ENCODE assay signal across 8 cellular contexts in the genomic region with DNA sequence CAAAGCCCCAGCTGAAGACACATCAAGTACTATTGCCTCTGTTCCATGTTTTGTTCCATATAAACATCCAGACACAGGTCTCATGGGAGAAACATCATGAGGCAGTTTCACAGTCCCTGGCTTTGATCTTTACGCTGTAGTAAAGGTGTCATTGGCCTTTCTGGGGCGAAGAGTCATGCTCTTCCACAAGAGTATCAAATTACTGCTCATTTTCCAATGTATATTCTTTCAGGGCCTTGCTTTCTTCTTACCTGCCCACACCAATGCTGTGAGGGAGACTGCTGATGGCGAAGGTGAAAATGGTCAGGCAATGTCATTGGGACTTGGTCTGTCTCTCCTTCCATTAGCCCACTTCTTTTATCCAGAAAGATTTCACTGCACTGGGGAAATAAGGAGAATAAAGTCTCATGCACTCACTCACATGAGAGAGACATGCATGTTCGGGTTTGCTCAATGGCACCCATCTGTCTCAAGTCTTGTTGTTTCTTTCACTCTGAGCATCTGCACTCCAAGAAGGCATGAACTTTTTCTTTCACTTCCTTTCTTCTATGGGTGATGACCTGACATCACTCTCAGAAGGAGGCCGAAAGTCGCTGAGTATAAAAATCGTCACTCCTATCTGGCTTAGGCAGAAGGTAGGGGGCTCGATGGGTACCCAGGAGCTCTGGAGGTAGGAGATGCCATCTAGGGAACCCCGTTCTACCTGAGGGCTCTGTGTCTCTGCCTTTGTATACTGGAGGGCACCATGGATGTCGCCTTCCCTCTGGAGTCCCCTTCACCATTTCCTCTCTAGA. TPM values are rescaled to one million over a fixed set of nuclear protein-coding genes. Genes with fewer than 3 reads are reported as not detected.
DNase-seq lines count a peak whose midpoint lies in the region; ATAC-seq and TF ChIP-seq lines count a peak whose summit lies in the region.

No MANE protein-coding gene starts in this region.

- peak overlapping the region; percentile 75 to 90 (median 83) for H3K27ac ChIP-seq in Peyer's patch
- peak overlapping the region; percentile 91 for H3K27ac ChIP-seq in layer of hippocampus (ENCODE audit: low read depth, low read length)
- H3K27ac ChIP-seq in thyroid gland = peak overlapping the region in 2 of 3 donors; percentile 81

- H3K27ac Mint-ChIP-seq in activated naive CD4-positive, alpha-beta T cell treated with anti-CD3 and anti-CD28 coated beads for 36 hours = no peak overlapping the region

- peak overlapping the region; percentile 62 to 85 (median 72) for H3K4me3 ChIP-seq in Peyer's patch
- H3K4me3 ChIP-seq in thyroid gland (replicated peaks in 1 of 3) = no peak overlapping the region

- H3K36me3 ChIP-seq in Peyer's patch (peaks cover 0 to under 1% (median 0%) of the 10 kb centered on the region in 3 donors), thyroid gland (no peaks in the 10 kb centered on the region)

- no peaks in the 10 kb centered on the region for H3K36me3 Mint-ChIP-seq in activated naive CD4-positive, alpha-beta T cell treated with anti-CD3 and anti-CD28 coated beads for 36 hours (ENCODE audit: low read depth)

- CTCF ChIA-PET in activated naive CD4-positive, alpha-beta T cell treated with anti-CD3 and anti-CD28 coated beads for 36 hours (lab: Charles Lee) = no interaction called here

- peaks cover 15% of the 10 kb centered on the region for H3K27me3 Mint-ChIP-seq in activated naive CD4-positive, alpha-beta T cell treated with anti-CD3 and anti-CD28 coated beads for 36 hours (ENCODE audit: low read depth)

- H3K27me3 ChIP-seq in Peyer's patch = no peaks in the 10 kb centered on the region
- no peaks in the 10 kb centered on the region for H3K27me3 ChIP-seq in layer of hippocampus (ENCODE audit: control insufficient read depth, insufficient read depth, low read length)
- H3K27me3 ChIP-seq in thyroid gland = no peaks in the 10 kb centered on the region

- H3K4me1 ChIP-seq in Peyer's patch (peaks cover 0 to 34% (median 4%) of the 10 kb centered on the region in 4 donors), thyroid gland (peaks cover 20 to 25% of the 10 kb centered on the region in 2 donors)

- intact Hi-C loops in activated naive CD4-positive, alpha-beta T cell treated with anti-CD3 and anti-CD28 coated beads for 36 hours (cut with micrococcal nuclease) = loop anchor here (2.0 to 10.0 kb wide), 5 partner anchors 61 to 558 kb away; partner anchors contain the start of genes ACYP1, ERG28, IFT43 and TGFB3
- intact Hi-C loops in thyroid gland (cut with DNase I) = no loop called here

- H3K9me3 ChIP-seq in Peyer's patch (no peaks in the 10 kb centered on the region), thyroid gland (no peaks in the 10 kb centered on the region)

- 97 to 99% methylated on average over 10 of the region's 10 CpGs for WGBS in thyroid gland, 2 donors

- TF ChIP-seq CTCF in Peyer's patch (IDR thresholded peaks at IDR 0.05) (no peak), thyroid gland (IDR thresholded peaks at IDR 0.05) (no peak)

- H3K4me1 Mint-ChIP-seq in activated naive CD4-positive, alpha-beta T cell treated with anti-CD3 and anti-CD28 coated beads for 36 hours (ENCODE audit: low read depth) = peaks cover 23% of the 10 kb centered on the region

- TF ChIP-seq POLR2A in Peyer's patch (IDR thresholded peaks at IDR 0.05) (no peak), thyroid gland (IDR thresholded peaks at IDR 0.05) (no peak)

- H3K9me3 Mint-ChIP-seq in activated naive CD4-positive, alpha-beta T cell treated with anti-CD3 and anti-CD28 coated beads for 36 hours = peaks cover 4% of the 10 kb centered on the region

- DNase-seq in activated naive CD4-positive, alpha-beta T cell treated with anti-CD3 and anti-CD28 coated beads for 36 hours = peak; percentile 41
- DNase-seq in activated naive CD4-positive, alpha-beta T cell (lab: John Stamatoyannopoulos, UW) = no peak
- peak in 2 of 3 donors; percentile 61 for DNase-seq in Peyer's patch
- no peak for DNase-seq in thyroid gland
- DNase-seq in COLO668 (lab: John Stamatoyannopoulos, UW; ENCODE audit: unreplicated experiment) = no peak
- DNase-seq in Kasumi-1 (lab: John Stamatoyannopoulos, UW) = no peak

- ATAC-seq in HG02852 (IDR thresholded peaks at IDR 0.05; ENCODE audit: unreplicated experiment) = peak; percentile 60

- H3K4me3 Mint-ChIP-seq in activated naive CD4-positive, alpha-beta T cell treated with anti-CD3 and anti-CD28 coated beads for 36 hours = peak overlapping the region; percentile 58

RNA-seq across cellular contexts. Expression of gene JDP2, which starts 1.3 kb away (rescaled TPM):
- 1 to 10 TPM; 2.8 to 3.2 TPM for total RNA-seq in activated naive CD4-positive, alpha-beta T cell treated with anti-CD3 and anti-CD28 coated beads for 36 hours
- total RNA-seq in Peyer's patch (100 to 1,000 TPM in 1 of 4 donors, 10 to 100 TPM in 3; 56.7 to 111 (median 67.2) TPM), thyroid gland (10 to 100 TPM; 24.2 to 54.6 (median 36.3) TPM)

Comparison
In these comparisons a context has a peak if more than half of its experiments do, and no peak if none do; other contexts are left out.
1. DNase-seq: peak in activated naive CD4-positive, alpha-beta T cell treated with anti-CD3 and anti-CD28 coated beads for 36 hours (single experiment) and Peyer's patch (2 of 3); none in activated naive CD4-positive, alpha-beta T cell (0 of 4), thyroid gland (0 of 2), COLO668 (single experiment) and Kasumi-1 (0 of 2).
2. H3K4me3 ChIP-seq: peak in Peyer's patch (4 of 4); none in thyroid gland (0 of 3).
3. RNA of gene JDP2, which starts 1.3 kb away (total RNA-seq): 56.7 to 111 TPM in Peyer's patch and 24.2 to 54.6 TPM in thyroid gland; 2.8 to 3.2 TPM in activated naive CD4-positive, alpha-beta T cell treated with anti-CD3 and anti-CD28 coated beads for 36 hours; every median in the first group is over 4 times any median in the second.
4. Peak in every context shown above with its lines, with median percentiles within 50 percentile points of each other: H3K27ac ChIP-seq.